ENCODE assay signal across 23 cellular contexts in genomic region chr14:95666450-95666849, GRCh38. TPM values are rescaled to one million over a fixed set of nuclear protein-coding genes. Genes with fewer than 3 reads are reported as not detected.
"Had no signal": no experiment of that assay in that cellular context is flagged by ENCODE, and none has a peak within 500 bp of the region (broad histone marks: within the 10 kb centered on the region; RNA-seq: fewer than 3 reads in every experiment).

No MANE protein-coding gene starts in this region.

- H3K27me3 ChIP-seq: ascending aorta, transverse colon had no signal

- H3K4me3 ChIP-seq: ascending aorta, breast epithelium, coronary artery, lung, suprapubic skin, transverse colon had no signal

- DNase-seq: activated CD4-positive, alpha-beta T cell treated with anti-CD3 and anti-CD28 coated beads, Interleukin-2, amount 50 U/mL, for 1 hour; activated CD8-positive, alpha-beta memory T cell treated with anti-CD3 and anti-CD28 coated beads for 24 hours; activated CD8-positive, alpha-beta memory T cell treated with anti-CD3 and anti-CD28 coated beads, Interleukin-2, amount 50 U/mL, for 48 hours; activated effector memory CD4-positive, alpha-beta T cell treated with Interleukin-2 at 50 U/mL for 16 hours; activated naive CD4-positive, alpha-beta T cell treated with anti-CD3 and anti-CD28 coated beads, Interleukin-2, amount 50 U/mL, for 16 hours; activated T-cell treated with anti-CD3 and anti-CD28 coated beads, Interleukin-2, amount 50 U/mL, for 48 hours; hypothalamus; midbrain; stimulated activated CD4-positive, alpha-beta T cell treated with anti-CD3 and anti-CD28 coated beads, Interleukin-2, amount 100 ng/mL, for 24 hours; stimulated activated naive CD8-positive, alpha-beta T cell treated with anti-CD3 and anti-CD28 coated beads, Interleukin-15, amount 100 ng/mL, for 72 hours; transverse colon had no signal

- H3K9me3 ChIP-seq: ascending aorta, breast epithelium, suprapubic skin, transverse colon had no signal

- H3K9me3 Mint-ChIP-seq: nephron progenitor cell; stimulated activated naive CD8-positive, alpha-beta T cell treated with anti-CD3 and anti-CD28 coated beads, Interleukin-15, amount 100 ng/mL, for 72 hours had no signal

- H3K4me1 ChIP-seq: ascending aorta, breast epithelium, transverse colon had no signal

- H3K27ac Mint-ChIP-seq: nephron progenitor cell; progenitor cell of endocrine pancreas; stimulated activated naive CD8-positive, alpha-beta T cell treated with anti-CD3 and anti-CD28 coated beads, Interleukin-15, amount 100 ng/mL, for 72 hours had no signal

- H3K27ac ChIP-seq: ascending aorta, breast epithelium, coronary artery, suprapubic skin, transverse colon had no signal

- H3K4me3 Mint-ChIP-seq: nephron progenitor cell; stimulated activated naive CD8-positive, alpha-beta T cell treated with anti-CD3 and anti-CD28 coated beads, Interleukin-15, amount 100 ng/mL, for 72 hours had no signal

- H3K36me3 ChIP-seq: ascending aorta, breast epithelium, suprapubic skin, transverse colon had no signal

RNA-seq across cellular contexts. Expression of gene TCL1B, which starts 19.8 kb away (rescaled TPM):
- total RNA-seq: ascending aorta, breast epithelium, frontal cortex, left lobe of liver, omental fat pad, progenitor cell of endocrine pancreas, suprapubic skin had no signal
- polyA plus RNA-seq: esophagus, keratinocyte had no signal

RNA-seq across cellular contexts. Expression of gene TCL1A, which starts 47.5 kb away (rescaled TPM):
- total RNA-seq: ascending aorta, breast epithelium, frontal cortex, left lobe of liver, omental fat pad, progenitor cell of endocrine pancreas, suprapubic skin had no signal
- polyA plus RNA-seq: esophagus, keratinocyte had no signal
